Comparison of ENCODE assay signal across 11 cellular contexts in the genomic region with DNA sequence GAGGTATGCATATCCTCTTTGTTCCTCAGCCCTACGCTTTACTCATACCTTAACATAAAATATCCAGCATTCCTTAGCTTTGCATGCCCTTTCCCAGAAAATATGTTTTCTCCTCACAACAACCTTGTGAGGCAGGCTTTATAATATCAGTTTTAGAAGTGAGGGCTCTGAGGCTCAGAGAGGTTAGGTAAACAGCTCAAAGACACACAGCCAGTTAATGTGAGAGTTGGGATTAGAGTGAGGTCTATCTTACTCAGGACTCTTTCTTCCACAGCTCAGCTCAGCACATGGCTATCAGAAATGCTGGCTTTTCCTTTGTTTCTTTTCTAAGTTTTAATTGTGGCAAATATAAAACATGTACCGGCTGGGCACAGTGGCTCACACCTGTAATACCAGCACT.
"Had no signal": no experiment of that assay in that cellular context is flagged by ENCODE, and none has a peak within 500 bp of the region (broad histone marks: within the 10 kb centered on the region; RNA-seq: fewer than 3 reads in every experiment).

No MANE protein-coding gene starts in this region.

- H3K4me2 ChIP-seq: GM23338 had no signal

- FAIRE-seq: H1, H54 had no signal

- H2AFZ ChIP-seq: GM23248, GM23338 had no signal

- H3K36me3 ChIP-seq: HAP-1 had no signal

- ATAC-seq: GM23338, HCT116 had no signal

- H3K4me3 ChIP-seq: GM23248, GM23338, HAP-1 had no signal

- H3K27ac Mint-ChIP-seq: GM23338, H9, HFFc6 had no signal

- DNase-seq: GM23248, GOT3, H7, H9, HCEC 1CT, HFFc6 had no signal

- H3K9ac ChIP-seq: GM23248 had no signal

- H3K27ac ChIP-seq: GM23248 had no signal

- H3K4me1 Mint-ChIP-seq: GM23338, H9 had no signal

- H3K4me1 ChIP-seq: HAP-1 had no signal

- H3K4me3 Mint-ChIP-seq: GM23338, H9, HFFc6 had no signal
